1 cellular context compared by ENCODE assay signal in the genomic region with DNA sequence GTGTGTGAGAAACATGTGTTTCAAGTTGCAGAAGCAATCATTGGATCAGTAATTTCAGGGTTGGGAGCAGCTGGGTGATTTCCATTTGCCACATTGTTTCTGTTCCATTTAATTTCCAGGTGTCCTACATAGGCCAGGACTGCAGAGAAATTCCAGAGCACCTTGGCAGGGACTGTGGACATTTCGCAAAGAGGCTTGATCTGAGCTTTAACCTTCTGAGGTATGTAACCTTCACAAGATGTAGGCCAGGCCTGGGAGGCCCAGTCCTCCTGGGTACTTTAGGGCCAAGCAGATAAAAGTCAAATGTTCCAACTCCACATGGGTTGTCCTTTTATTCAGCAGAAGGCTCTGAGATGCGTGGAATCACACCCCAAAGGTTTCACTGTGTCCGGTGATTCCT.
TF ChIP-seq lines count a peak whose summit lies in the region.

No MANE protein-coding gene starts in this region.

TF ChIP-seq in HepG2, 621 proteins besides CTCF, POLR2A, EP300 and RAD21:
- peak; percentile 55 for TF ChIP-seq ZFY (CRISPR knock-in tag; IDR thresholded peaks at IDR 0.05)
- peak; percentile 18; the same call in 1 of the 2 replicates for TF ChIP-seq HNF4G (IDR thresholded peaks at IDR 0.05; ENCODE audit: borderline replicate concordance, low read depth, low read length)
- TF ChIP-seq HNF4G (CRISPR knock-in tag; IDR thresholded peaks at IDR 0.05; ENCODE audit: borderline replicate concordance, low read depth): no peak
- TF ChIP-seq ZNF230 (CRISPR knock-in tag; IDR thresholded peaks at IDR 0.05): no peak
- TF ChIP-seq, protein P1, sequence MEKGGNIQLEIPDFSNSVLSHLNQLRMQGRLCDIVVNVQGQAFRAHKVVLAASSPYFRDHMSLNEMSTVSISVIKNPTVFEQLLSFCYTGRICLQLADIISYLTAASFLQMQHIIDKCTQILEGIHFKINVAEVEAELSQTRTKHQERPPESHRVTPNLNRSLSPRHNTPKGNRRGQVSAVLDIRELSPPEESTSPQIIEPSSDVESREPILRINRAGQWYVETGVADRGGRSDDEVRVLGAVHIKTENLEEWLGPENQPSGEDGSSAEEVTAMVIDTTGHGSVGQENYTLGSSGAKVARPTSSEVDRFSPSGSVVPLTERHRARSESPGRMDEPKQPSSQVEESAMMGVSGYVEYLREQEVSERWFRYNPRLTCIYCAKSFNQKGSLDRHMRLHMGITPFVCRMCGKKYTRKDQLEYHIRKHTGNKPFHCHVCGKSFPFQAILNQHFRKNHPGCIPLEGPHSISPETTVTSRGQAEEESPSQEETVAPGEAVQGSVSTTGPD (CRISPR knock-in tag; IDR thresholded peaks at IDR 0.05): no peak
- no peak for TF ChIP-seq TGIF2 (CRISPR knock-in tag; IDR thresholded peaks at IDR 0.05)
- 0 out of 2 replicates have a peak, but pooled peaks have one; percentile 15 for TF ChIP-seq RARA (CRISPR knock-in tag; IDR thresholded peaks at IDR 0.05)
- TF ChIP-seq CEBPG (CRISPR knock-in tag; IDR thresholded peaks at IDR 0.05): peak; percentile 42
- no peak for TF ChIP-seq ZNF12 (CRISPR knock-in tag; IDR thresholded peaks at IDR 0.05)
- TF ChIP-seq TEAD3 (CRISPR knock-in tag; optimal IDR thresholded peaks at IDR 0.05; ENCODE audit: borderline replicate concordance): peak; percentile 61
- TF ChIP-seq GATAD2A (CRISPR knock-in tag; IDR thresholded peaks at IDR 0.05): peak; percentile 38; the same call in 1 of the 2 replicates
- TF ChIP-seq MXD4 (CRISPR knock-in tag; IDR thresholded peaks at IDR 0.05): no peak
- TF ChIP-seq TRIM22 (IDR thresholded peaks at IDR 0.05): no peak
- 0 out of 2 replicates have a peak, but pooled peaks have one; percentile 10 for TF ChIP-seq SALL1 (CRISPR knock-in tag; IDR thresholded peaks at IDR 0.05)
- 0 out of 2 replicates have a peak, but pooled peaks have one; percentile 31 for TF ChIP-seq ZFX (CRISPR knock-in tag; IDR thresholded peaks at IDR 0.05; ENCODE audit: low read depth)
- TF ChIP-seq HNF4A (CRISPR knock-in tag; IDR thresholded peaks at IDR 0.05): peak; percentile 60
- TF ChIP-seq SNAPC4 (CRISPR knock-in tag; IDR thresholded peaks at IDR 0.05): no peak
- TF ChIP-seq, protein P2, sequence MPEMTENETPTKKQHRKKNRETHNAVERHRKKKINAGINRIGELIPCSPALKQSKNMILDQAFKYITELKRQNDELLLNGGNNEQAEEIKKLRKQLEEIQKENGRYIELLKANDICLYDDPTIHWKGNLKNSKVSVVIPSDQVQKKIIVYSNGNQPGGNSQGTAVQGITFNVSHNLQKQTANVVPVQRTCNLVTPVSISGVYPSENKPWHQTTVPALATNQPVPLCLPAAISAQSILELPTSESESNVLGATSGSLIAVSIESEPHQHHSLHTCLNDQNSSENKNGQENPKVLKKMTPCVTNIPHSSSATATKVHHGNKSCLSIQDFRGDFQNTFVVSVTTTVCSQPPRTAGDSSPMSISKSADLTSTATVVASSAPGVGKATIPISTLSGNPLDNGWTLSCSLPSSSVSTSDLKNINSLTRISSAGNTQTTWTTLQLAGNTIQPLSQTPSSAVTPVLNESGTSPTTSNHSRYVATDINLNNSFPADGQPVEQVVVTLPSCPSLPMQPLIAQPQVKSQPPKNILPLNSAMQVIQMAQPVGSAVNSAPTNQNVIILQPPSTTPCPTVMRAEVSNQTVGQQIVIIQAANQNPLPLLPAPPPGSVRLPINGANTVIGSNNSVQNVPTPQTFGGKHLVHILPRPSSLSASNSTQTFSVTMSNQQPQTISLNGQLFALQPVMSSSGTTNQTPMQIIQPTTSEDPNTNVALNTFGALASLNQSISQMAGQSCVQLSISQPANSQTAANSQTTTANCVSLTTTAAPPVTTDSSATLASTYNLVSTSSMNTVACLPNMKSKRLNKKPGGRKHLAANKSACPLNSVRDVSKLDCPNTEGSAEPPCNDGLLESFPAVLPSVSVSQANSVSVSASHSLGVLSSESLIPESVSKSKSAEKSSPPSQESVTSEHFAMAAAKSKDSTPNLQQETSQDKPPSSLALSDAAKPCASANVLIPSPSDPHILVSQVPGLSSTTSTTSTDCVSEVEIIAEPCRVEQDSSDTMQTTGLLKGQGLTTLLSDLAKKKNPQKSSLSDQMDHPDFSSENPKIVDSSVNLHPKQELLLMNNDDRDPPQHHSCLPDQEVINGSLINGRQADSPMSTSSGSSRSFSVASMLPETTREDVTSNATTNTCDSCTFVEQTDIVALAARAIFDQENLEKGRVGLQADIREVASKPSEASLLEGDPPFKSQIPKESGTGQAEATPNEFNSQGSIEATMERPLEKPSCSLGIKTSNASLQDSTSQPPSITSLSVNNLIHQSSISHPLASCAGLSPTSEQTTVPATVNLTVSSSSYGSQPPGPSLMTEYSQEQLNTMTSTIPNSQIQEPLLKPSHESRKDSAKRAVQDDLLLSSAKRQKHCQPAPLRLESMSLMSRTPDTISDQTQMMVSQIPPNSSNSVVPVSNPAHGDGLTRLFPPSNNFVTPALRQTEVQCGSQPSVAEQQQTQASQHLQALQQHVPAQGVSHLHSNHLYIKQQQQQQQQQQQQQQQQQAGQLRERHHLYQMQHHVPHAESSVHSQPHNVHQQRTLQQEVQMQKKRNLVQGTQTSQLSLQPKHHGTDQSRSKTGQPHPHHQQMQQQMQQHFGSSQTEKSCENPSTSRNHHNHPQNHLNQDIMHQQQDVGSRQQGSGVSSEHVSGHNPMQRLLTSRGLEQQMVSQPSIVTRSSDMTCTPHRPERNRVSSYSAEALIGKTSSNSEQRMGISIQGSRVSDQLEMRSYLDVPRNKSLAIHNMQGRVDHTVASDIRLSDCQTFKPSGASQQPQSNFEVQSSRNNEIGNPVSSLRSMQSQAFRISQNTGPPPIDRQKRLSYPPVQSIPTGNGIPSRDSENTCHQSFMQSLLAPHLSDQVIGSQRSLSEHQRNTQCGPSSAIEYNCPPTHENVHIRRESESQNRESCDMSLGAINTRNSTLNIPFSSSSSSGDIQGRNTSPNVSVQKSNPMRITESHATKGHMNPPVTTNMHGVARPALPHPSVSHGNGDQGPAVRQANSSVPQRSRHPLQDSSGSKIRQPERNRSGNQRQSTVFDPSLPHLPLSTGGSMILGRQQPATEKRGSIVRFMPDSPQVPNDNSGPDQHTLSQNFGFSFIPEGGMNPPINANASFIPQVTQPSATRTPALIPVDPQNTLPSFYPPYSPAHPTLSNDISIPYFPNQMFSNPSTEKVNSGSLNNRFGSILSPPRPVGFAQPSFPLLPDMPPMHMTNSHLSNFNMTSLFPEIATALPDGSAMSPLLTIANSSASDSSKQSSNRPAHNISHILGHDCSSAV (CRISPR knock-in tag; IDR thresholded peaks at IDR 0.05; ENCODE audit: borderline replicate concordance): no peak
- no peak for TF ChIP-seq ZNF430 (CRISPR knock-in tag; IDR thresholded peaks at IDR 0.05)
- no peak for TF ChIP-seq ELF1 (CRISPR knock-in tag; IDR thresholded peaks at IDR 0.05)
